1 cellular context compared by ENCODE assay signal in the genomic region with DNA sequence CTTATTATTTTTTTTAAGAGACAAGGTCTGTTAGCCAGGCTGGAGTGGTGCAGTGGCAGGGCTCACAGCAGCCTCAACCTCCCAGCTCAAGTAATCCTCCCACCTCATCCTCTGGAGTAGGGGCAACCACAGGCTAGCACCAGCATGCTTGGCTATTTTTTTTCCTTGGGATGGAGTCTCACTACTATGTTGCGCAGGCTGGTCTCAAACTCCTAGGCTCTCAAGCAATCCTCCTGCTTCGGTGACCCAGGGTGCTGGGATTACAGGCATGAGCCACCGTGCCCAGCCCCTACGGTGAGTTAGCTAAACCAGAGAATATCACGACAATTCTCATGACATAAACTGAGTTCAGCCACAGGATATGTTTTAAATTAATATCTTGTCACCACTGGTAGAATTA.
TF ChIP-seq lines count a peak whose summit lies in the region.

No MANE protein-coding gene starts in this region.

TF ChIP-seq in HepG2, 621 proteins besides CTCF, POLR2A, EP300 and RAD21:
- TF ChIP-seq, protein P1, sequence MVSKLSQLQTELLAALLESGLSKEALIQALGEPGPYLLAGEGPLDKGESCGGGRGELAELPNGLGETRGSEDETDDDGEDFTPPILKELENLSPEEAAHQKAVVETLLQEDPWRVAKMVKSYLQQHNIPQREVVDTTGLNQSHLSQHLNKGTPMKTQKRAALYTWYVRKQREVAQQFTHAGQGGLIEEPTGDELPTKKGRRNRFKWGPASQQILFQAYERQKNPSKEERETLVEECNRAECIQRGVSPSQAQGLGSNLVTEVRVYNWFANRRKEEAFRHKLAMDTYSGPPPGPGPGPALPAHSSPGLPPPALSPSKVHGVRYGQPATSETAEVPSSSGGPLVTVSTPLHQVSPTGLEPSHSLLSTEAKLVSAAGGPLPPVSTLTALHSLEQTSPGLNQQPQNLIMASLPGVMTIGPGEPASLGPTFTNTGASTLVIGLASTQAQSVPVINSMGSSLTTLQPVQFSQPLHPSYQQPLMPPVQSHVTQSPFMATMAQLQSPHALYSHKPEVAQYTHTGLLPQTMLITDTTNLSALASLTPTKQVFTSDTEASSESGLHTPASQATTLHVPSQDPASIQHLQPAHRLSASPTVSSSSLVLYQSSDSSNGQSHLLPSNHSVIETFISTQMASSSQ (IDR thresholded peaks at IDR 0.05; ENCODE audit: low read depth), result no peak
- TF ChIP-seq, protein P1 (CRISPR knock-in tag; IDR thresholded peaks at IDR 0.05; ENCODE audit: borderline replicate concordance), result no peak
- TF ChIP-seq TAF15 (IDR thresholded peaks at IDR 0.05; ENCODE audit: low read depth, low read length, poor library complexity, severe bottlenecking) (no peak), ADNP (CRISPR knock-in tag; IDR thresholded peaks at IDR 0.05) (no peak), MIER3 (CRISPR knock-in tag; IDR thresholded peaks at IDR 0.05; ENCODE audit: borderline replicate concordance) (no peak), MYC (CRISPR knock-in tag; IDR thresholded peaks at IDR 0.05; ENCODE audit: borderline replicate concordance) (no peak), ZIK1 (CRISPR knock-in tag; IDR thresholded peaks at IDR 0.05; ENCODE audit: borderline replicate concordance, low read depth) (no peak), ZNF773 (CRISPR knock-in tag; IDR thresholded peaks at IDR 0.05; ENCODE audit: borderline replicate concordance) (no peak), RFX1 (IDR thresholded peaks at IDR 0.05) (no peak), ZNF501 (CRISPR knock-in tag; IDR thresholded peaks at IDR 0.05) (peak; percentile 31; the same call in 1 of the 2 replicates)
